Comparison of ENCODE assay signal across 8 cellular contexts in the genomic region with DNA sequence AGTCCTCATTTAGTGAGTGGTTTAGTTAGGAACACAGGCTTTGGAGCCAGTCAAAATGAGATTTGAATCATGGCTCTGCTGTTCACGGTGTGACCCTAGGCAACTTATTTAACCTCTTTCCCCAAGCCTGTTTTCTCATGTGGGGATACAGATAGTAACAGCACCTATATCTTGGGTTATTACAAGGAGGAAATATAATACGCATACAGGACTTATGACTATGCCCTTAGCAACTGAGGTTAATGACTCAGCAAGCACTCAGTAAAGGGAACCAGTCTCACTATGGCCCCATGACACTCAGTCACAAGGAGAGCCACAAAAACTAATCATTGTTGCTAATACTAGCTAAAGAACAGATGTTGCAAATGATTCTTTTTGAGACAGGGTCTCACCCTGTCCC. TPM values are rescaled to one million over a fixed set of nuclear protein-coding genes. Genes with fewer than 3 reads are reported as not detected.
DNase-seq lines count a peak whose midpoint lies in the region; ATAC-seq and TF ChIP-seq lines count a peak whose summit lies in the region.

No MANE protein-coding gene starts in this region.

- peaks cover 19% of the 10 kb centered on the region for H3K4me1 Mint-ChIP-seq in dendritic cell treated with granulocyte-macrophage colony-stimulating factor and Interleukin-4, amounts not matched to agents 40 ng/mL and 50 ng/mL, for 4 days (ENCODE audit: low read depth)

- no peak overlapping the region for H3K4me3 ChIP-seq in Peyer's patch

- H3K9me3 ChIP-seq in Peyer's patch: no peaks in the 10 kb centered on the region

- no peaks in the 10 kb centered on the region for H3K27me3 ChIP-seq in Peyer's patch

- no peaks in the 10 kb centered on the region for H3K27me3 Mint-ChIP-seq in dendritic cell treated with granulocyte-macrophage colony-stimulating factor and Interleukin-4, amounts not matched to agents 40 ng/mL and 50 ng/mL, for 4 days

- H3K9me3 Mint-ChIP-seq in dendritic cell treated with granulocyte-macrophage colony-stimulating factor and Interleukin-4, amounts not matched to agents 40 ng/mL and 50 ng/mL, for 4 days: no peaks in the 10 kb centered on the region

- peaks cover 0 to 7% (median 0%) of the 10 kb centered on the region in 3 donors for H3K36me3 ChIP-seq in Peyer's patch

- intact Hi-C loops in dendritic cell treated with granulocyte-macrophage colony-stimulating factor and Interleukin-4, amounts not matched to agents 40 ng/mL and 50 ng/mL, for 4 days (cut with micrococcal nuclease): no loop called here

- H3K27ac ChIP-seq in Peyer's patch: peak overlapping the region in 1 of 4 donors; percentile 41

- TF ChIP-seq CTCF in Peyer's patch (IDR thresholded peaks at IDR 0.05): no peak

- H3K27ac Mint-ChIP-seq in dendritic cell treated with granulocyte-macrophage colony-stimulating factor and Interleukin-4, amounts not matched to agents 40 ng/mL and 50 ng/mL, for 4 days: peak overlapping the region; percentile 76

- no peaks in the 10 kb centered on the region for H3K4me1 ChIP-seq in Peyer's patch

- DNase-seq in Daoy (ENCODE audit: low read depth) (peak; percentile 74), HS-5 (ENCODE audit: low read depth) (peak; percentile 67), NCI-H2081 treated with DMSO at 0.1 percent for 48 hours (lab: John Stamatoyannopoulos, UW) (no peak), GF-D8 (lab: John Stamatoyannopoulos, UW) (no peak), Peyer's patch (no peak), globus pallidus (ENCODE audit: low spot score) (no peak)

- H3K36me3 Mint-ChIP-seq in dendritic cell treated with granulocyte-macrophage colony-stimulating factor and Interleukin-4, amounts not matched to agents 40 ng/mL and 50 ng/mL, for 4 days (ENCODE audit: low read depth): peaks cover 58% of the 10 kb centered on the region

- H3K4me3 Mint-ChIP-seq in dendritic cell treated with granulocyte-macrophage colony-stimulating factor and Interleukin-4, amounts not matched to agents 40 ng/mL and 50 ng/mL, for 4 days: no peak overlapping the region

- peak; percentile 80 for ATAC-seq in GM21447 (IDR thresholded peaks at IDR 0.05; ENCODE audit: unreplicated experiment)

- TF ChIP-seq POLR2A in Peyer's patch (IDR thresholded peaks at IDR 0.05): no peak

RNA-seq across cellular contexts. Expression of gene SUMF1, which starts 45.9 kb away (rescaled TPM):
- 11.0 and 17.8 TPM in 2 replicates for total RNA-seq in Daoy (2014; rRNA removed; shearing (Covaris generic))
- total RNA-seq in Peyer's patch: 10 to 100 TPM; 15.7 to 28.9 (median 26.8) TPM

Comparison
In these comparisons a context has a peak if more than half of its experiments do, and no peak if none do; other contexts are left out.
1. DNase-seq: peak in Daoy (single experiment) and HS-5 (single experiment); none in NCI-H2081 treated with DMSO at 0.1 percent for 48 hours (single experiment), GF-D8 (single experiment), Peyer's patch (0 of 3) and globus pallidus (single experiment).